8 cellular contexts compared by ENCODE assay signal in the genomic region with DNA sequence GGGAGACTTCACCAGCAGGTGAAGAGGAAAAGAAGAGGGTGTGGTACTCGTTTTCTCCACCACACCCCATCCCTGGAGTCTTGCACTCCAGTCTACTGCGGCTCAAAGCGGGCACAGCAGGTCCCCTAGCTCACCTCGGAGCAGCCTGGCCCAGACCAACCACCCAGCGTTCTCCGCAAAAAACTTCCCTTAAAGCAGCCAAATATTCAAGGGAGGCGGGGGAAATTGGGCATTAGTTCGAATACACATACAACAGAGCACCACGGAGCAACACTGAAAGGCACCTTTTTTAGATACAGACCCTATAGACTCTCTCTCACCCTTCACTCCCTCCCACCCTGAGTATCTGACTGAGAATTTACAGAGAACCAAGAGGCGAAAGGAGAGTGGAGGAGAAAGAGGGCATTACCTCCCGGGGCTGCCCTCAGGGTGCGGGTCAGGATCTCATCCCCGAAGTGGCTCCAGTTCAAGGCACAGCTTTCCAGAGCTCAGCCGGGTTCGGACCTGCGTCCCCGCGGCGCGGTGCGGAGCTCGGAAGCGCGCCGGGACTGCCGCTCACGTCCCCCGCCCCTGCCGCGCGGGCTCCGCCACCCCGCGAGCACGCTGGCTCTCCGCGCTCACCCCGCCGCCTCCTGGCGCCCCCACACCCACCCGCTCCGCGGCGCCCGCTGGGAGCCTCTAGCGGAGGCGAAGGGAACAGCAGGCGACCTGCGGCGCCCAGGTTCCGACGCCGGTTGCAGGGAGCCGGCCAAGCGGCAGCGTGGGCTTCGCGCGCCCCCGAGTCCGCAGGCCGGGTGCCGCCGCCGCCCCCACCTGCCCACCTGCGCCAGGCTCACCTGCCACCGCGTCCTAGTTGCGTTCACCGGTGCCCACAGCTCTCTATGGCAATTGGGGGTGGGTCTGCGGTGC. TPM values are rescaled to one million over a fixed set of nuclear protein-coding genes. Genes with fewer than 3 reads are reported as not detected.
DNase-seq lines count a peak whose midpoint lies in the region; ATAC-seq and TF ChIP-seq lines count a peak whose summit lies in the region.

No MANE protein-coding gene starts in this region.

- peak; percentile 64 for DNase-seq in HT1080 (ENCODE audit: low read depth)
- DNase-seq in T-cell: peak in 14 of 34 experiments; percentile 1 to 28 (median 12)
- peak; percentile 88 for DNase-seq in endodermal cell
- peak; percentile 44 for DNase-seq in midbrain (lab: John Stamatoyannopoulos, UW)
- DNase-seq in stimulated activated naive CD8-positive, alpha-beta T cell treated with anti-CD3 and anti-CD28 coated beads, Interleukin-15, amount 100 ng/mL, for 72 hours: peak; percentile 44 to 51
- DNase-seq in OCI-M2 (lab: John Stamatoyannopoulos, UW; ENCODE audit: unreplicated experiment): no peak

- H3K4me1 ChIP-seq in DOHH2 (ENCODE audit: control insufficient read depth, low read length): no peaks in the 10 kb centered on the region
- H3K4me1 ChIP-seq in endodermal cell (ENCODE audit: control insufficient read depth, insufficient read depth, low read length): no peaks in the 10 kb centered on the region

- peak overlapping the region; percentile 62 for H3K4me3 ChIP-seq in DOHH2 (ENCODE audit: low read length)
- peak overlapping the region; percentile 86 for H3K4me3 ChIP-seq in endodermal cell (ENCODE audit: low read length)

- H3K9me2 ChIP-seq in DOHH2 (replicated peaks; ENCODE audit: control insufficient read depth, low read length): no peaks in the 10 kb centered on the region

- H3K27ac ChIP-seq in DOHH2 (ENCODE audit: low read depth, low read length): no peak overlapping the region
- no peak overlapping the region for H3K27ac ChIP-seq in endodermal cell (ENCODE audit: low read depth, low read length)

- H3K27me3 Mint-ChIP-seq in T-cell (peaks cover 55 to 58% of the 10 kb centered on the region in 2 donors), endodermal cell (ENCODE audit: insufficient read depth) (peaks cover 57% of the 10 kb centered on the region)
- peaks cover 57% of the 10 kb centered on the region for H3K27me3 Mint-ChIP-seq in stimulated activated naive CD8-positive, alpha-beta T cell treated with anti-CD3 and anti-CD28 coated beads, Interleukin-15, amount 100 ng/mL, for 72 hours

- TF ChIP-seq CTCF in DOHH2 (IDR thresholded peaks at IDR 0.05; ENCODE audit: low read depth, low read length, poor library complexity, severe bottlenecking): peak; percentile 36
- TF ChIP-seq CTCF in endodermal cell (conservative IDR thresholded peaks at IDR 0.05): peak; percentile 87

- POLR2A ChIA-PET in T-cell (lab: Charles Lee): no interaction called here

- H3K27me3 ChIP-seq in DOHH2 (ENCODE audit: control insufficient read depth, low read length) (no peaks in the 10 kb centered on the region), endodermal cell (ENCODE audit: control insufficient read depth, insufficient read depth, low read length, poor library complexity, severe bottlenecking) (peaks cover 56% of the 10 kb centered on the region)

- WGBS in endodermal cell (ENCODE audit: insufficient coverage in 1 of 2, insufficient read length in 1 of 2), 2 experiments: 0% methylated on average over 28 to 71 of the region's 71 CpGs

- ATAC-seq in GM21515 (IDR thresholded peaks at IDR 0.05; ENCODE audit: unreplicated experiment) (peak; percentile 88), T-cell (replicated peaks in 1 of 4) (peak; percentile 50 to 78 (median 62))
- ATAC-seq in stimulated activated naive CD8-positive, alpha-beta T cell treated with anti-CD3 and anti-CD28 coated beads, Interleukin-15, amount 100 ng/mL, for 72 hours: peak; percentile 84

- H3K79me2 ChIP-seq in DOHH2 (ENCODE audit: control insufficient read depth, low read length): no peaks in the 10 kb centered on the region

- H3K4me2 ChIP-seq in DOHH2 (ENCODE audit: low read length): peak overlapping the region; percentile 53

- peaks cover 9 to 23% (median 21%) of the 10 kb centered on the region in 3 donors for H3K4me1 Mint-ChIP-seq in T-cell
- H3K4me1 Mint-ChIP-seq in endodermal cell: peaks cover 15% of the 10 kb centered on the region
- H3K4me1 Mint-ChIP-seq in stimulated activated naive CD8-positive, alpha-beta T cell treated with anti-CD3 and anti-CD28 coated beads, Interleukin-15, amount 100 ng/mL, for 72 hours: peaks cover 24% of the 10 kb centered on the region

- CTCF ChIA-PET in T-cell (lab: Charles Lee): no interaction called here

- peak overlapping the region; percentile 7 for H3K9ac ChIP-seq in endodermal cell (ENCODE audit: extremely low read depth, low read length, poor library complexity, severe bottlenecking)

- no peaks in the 10 kb centered on the region for H4K20me1 ChIP-seq in DOHH2 (ENCODE audit: control insufficient read depth, insufficient read depth, low read depth, low read length)

- H3K9me3 ChIP-seq in DOHH2 (ENCODE audit: control insufficient read depth, insufficient read depth, low read length) (0 out of 2 replicates have a peak, but pooled peaks cover 6% of the 10 kb centered on the region), endodermal cell (ENCODE audit: control insufficient read depth, low read length) (no peaks in the 10 kb centered on the region)

- peak overlapping the region; percentile 28 to 77 (median 43) for H3K4me3 Mint-ChIP-seq in T-cell
- H3K4me3 Mint-ChIP-seq in endodermal cell: peak overlapping the region; percentile 75
- H3K4me3 Mint-ChIP-seq in stimulated activated naive CD8-positive, alpha-beta T cell treated with anti-CD3 and anti-CD28 coated beads, Interleukin-15, amount 100 ng/mL, for 72 hours: peak overlapping the region; percentile 67 to 71

- H3K36me3 Mint-ChIP-seq in T-cell (no peaks in the 10 kb centered on the region), endodermal cell (ENCODE audit: low read depth) (no peaks in the 10 kb centered on the region)

- H3K27ac Mint-ChIP-seq in T-cell: no peak overlapping the region
- peak overlapping the region; percentile 88 for H3K27ac Mint-ChIP-seq in endodermal cell
- H3K27ac Mint-ChIP-seq in stimulated activated naive CD8-positive, alpha-beta T cell treated with anti-CD3 and anti-CD28 coated beads, Interleukin-15, amount 100 ng/mL, for 72 hours: no peak overlapping the region

- H3K36me3 ChIP-seq in DOHH2 (ENCODE audit: control insufficient read depth, low read length) (no peaks in the 10 kb centered on the region), endodermal cell (ENCODE audit: control insufficient read depth, insufficient read depth, low read length) (no peaks in the 10 kb centered on the region)

- H3F3A ChIP-seq in DOHH2 (ENCODE audit: control insufficient read depth, insufficient read depth): no peaks in the 10 kb centered on the region

- H3K9me3 Mint-ChIP-seq in T-cell (no peaks in the 10 kb centered on the region), endodermal cell (no peaks in the 10 kb centered on the region)
- no peaks in the 10 kb centered on the region for H3K9me3 Mint-ChIP-seq in stimulated activated naive CD8-positive, alpha-beta T cell treated with anti-CD3 and anti-CD28 coated beads, Interleukin-15, amount 100 ng/mL, for 72 hours

RNA-seq across cellular contexts. Expression of gene LINGO2, which starts 1.5 kb away (rescaled TPM):
- total RNA-seq in HT1080 (2014; rRNA removed; shearing (Covaris generic)): 0.02 TPM in 1 of 2 replicates, not detected in the other
- not detected in 2 replicates for polyA plus RNA-seq in HT1080 (2015; cell fraction: cytosol; rRNA removed)
- polyA plus RNA-seq in HT1080 (2015; cell fraction: nucleus; rRNA removed): not detected in 2 replicates
- total RNA-seq in T-cell (under 1 TPM in 1 of 5 donors, not detected in 4; 0.12 TPM), endodermal cell (1 to 10 TPM; 7.1 to 7.4 TPM)
- polyA plus RNA-seq in endodermal cell (2013, experiment 1 of 2): 0.85 TPM
- 1.1 TPM for polyA plus RNA-seq in endodermal cell (2013, experiment 2 of 2)
